8 cellular contexts compared by ENCODE assay signal in the genomic region with DNA sequence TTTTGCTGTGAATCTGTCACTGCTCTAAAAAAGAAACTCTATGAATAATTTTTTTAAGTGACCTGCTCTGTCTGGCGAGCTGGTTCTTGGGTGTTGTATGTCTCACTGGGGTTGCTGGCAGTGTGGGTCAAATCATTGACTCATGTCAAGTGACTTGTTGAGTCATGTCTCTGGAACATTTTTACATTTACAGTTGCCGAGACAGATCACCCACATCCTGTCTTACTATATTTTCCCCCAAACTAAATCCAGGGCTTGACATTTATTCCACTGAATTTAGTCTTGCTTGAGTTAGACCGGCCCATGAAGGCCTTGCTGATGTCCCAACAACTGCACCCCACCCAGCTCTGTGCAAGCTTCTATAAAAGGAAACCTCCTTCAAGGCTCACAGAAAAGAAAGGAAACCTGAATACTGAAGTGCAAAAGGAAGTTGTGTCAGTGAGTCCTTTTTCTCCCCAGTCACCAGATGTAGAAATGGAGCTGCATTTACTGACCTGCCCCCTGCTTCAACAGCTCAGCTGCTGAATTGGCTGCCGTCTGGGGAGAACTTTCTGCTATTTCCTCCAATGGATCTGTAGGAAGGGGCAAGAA.
DNase-seq lines count a peak whose midpoint lies in the region; ATAC-seq and TF ChIP-seq lines count a peak whose summit lies in the region.

No MANE protein-coding gene starts in this region.

- no peaks in the 10 kb centered on the region for H3K9me3 Mint-ChIP-seq in effector memory CD8-positive, alpha-beta T cell

- H3K9me3 ChIP-seq in AG04450 (ENCODE audit: control insufficient read depth, insufficient read depth, low read length) (no peaks in the 10 kb centered on the region), SJSA1 (replicated peaks) (no peaks in the 10 kb centered on the region)

- H3K27me3 ChIP-seq in AG04450 (ENCODE audit: control insufficient read depth, insufficient read depth, low read length) (no peaks in the 10 kb centered on the region), SJSA1 (replicated peaks) (no peaks in the 10 kb centered on the region)

- H3K27ac ChIP-seq in AG04450 (ENCODE audit: low read depth, low read length) (peak overlapping the region; percentile 75), SJSA1 (peak overlapping the region; percentile 79), urinary bladder (ENCODE audit: low read depth) (peak overlapping the region; percentile 62)

- peaks cover 30% of the 10 kb centered on the region for H3K4me1 ChIP-seq in SJSA1 (replicated peaks)
- H3K4me1 ChIP-seq in urinary bladder (ENCODE audit: insufficient read depth): no peaks in the 10 kb centered on the region

- 64% methylated on average over 4 of the region's 4 CpGs for WGBS in urinary bladder

- H3K36me3 Mint-ChIP-seq in effector memory CD8-positive, alpha-beta T cell (ENCODE audit: insufficient read depth): no peaks in the 10 kb centered on the region

- TF ChIP-seq CTCF in AG04450 (IDR thresholded peaks at IDR 0.05; ENCODE audit: low read depth, low read length): no peak
- no peak for TF ChIP-seq CTCF in foreskin fibroblast (IDR thresholded peaks at IDR 0.05; ENCODE audit: low read depth, low read length)

- H3K27me3 Mint-ChIP-seq in effector memory CD8-positive, alpha-beta T cell: no peaks in the 10 kb centered on the region

- no peak overlapping the region for H3K4me3 ChIP-seq in AG04450 (ENCODE audit: low read depth, low read length)
- no peak overlapping the region for H3K4me3 ChIP-seq in SJSA1
- H3K4me3 ChIP-seq in foreskin fibroblast (ENCODE audit: low read depth in 1 of 2, low read length in 2 of 2): no peak overlapping the region
- no peak overlapping the region for H3K4me3 ChIP-seq in urinary bladder (ENCODE audit: low read depth, low read length)

- H3K4me1 Mint-ChIP-seq in effector memory CD8-positive, alpha-beta T cell (ENCODE audit: low read depth in 2 of 2): no peaks in the 10 kb centered on the region

- POLR2A ChIA-PET in AG04450 (lab: Yijun Ruan, JAX): interaction anchor here (0.6 kb wide), 1 partner anchor 36 kb away, joined by 3 read pairs; no protein-coding TSS in a partner anchor

- H3K36me3 ChIP-seq in SJSA1 (peaks cover 97% of the 10 kb centered on the region), urinary bladder (ENCODE audit: insufficient read depth) (no peaks in the 10 kb centered on the region)

- no peak overlapping the region for H3K4me3 Mint-ChIP-seq in effector memory CD8-positive, alpha-beta T cell

- H3K27ac Mint-ChIP-seq in effector memory CD8-positive, alpha-beta T cell: no peak overlapping the region

- peak; percentile 61 for DNase-seq in AG04450 (ENCODE audit: low read depth, low spot score)
- DNase-seq in SJSA1 (ENCODE audit: low read depth in 1 of 2, low spot score in 2 of 2): peak; percentile 77 to 79
- peak; percentile 96 for DNase-seq in foreskin fibroblast
- DNase-seq in NCI-H2107 treated with DMSO at 0.1 percent for 48 hours (lab: John Stamatoyannopoulos, UW; ENCODE audit: unreplicated experiment): no peak
- no peak for DNase-seq in effector memory CD8-positive, alpha-beta T cell

- peak; percentile 96 for ATAC-seq in GM18870 (IDR thresholded peaks at IDR 0.05; ENCODE audit: unreplicated experiment)
- peak; percentile 96 for ATAC-seq in HG03060 (IDR thresholded peaks at IDR 0.05; ENCODE audit: low read depth, unreplicated experiment)
- ATAC-seq in effector memory CD8-positive, alpha-beta T cell (replicated peaks): no peak

- CTCF ChIA-PET in AG04450 (lab: Charles Lee): interaction anchor here (1.8 kb wide), 1 partner anchor 25 kb away, joined by 9 read pairs; no protein-coding TSS in a partner anchor

Comparison
In these comparisons a context has a peak if more than half of its experiments do, and no peak if none do; other contexts are left out.
1. DNase-seq: peak in AG04450 (single experiment), SJSA1 (2 of 2) and foreskin fibroblast (2 of 2); none in NCI-H2107 treated with DMSO at 0.1 percent for 48 hours (single experiment) and effector memory CD8-positive, alpha-beta T cell (0 of 3).
2. Peak in every context shown above with its lines, with median percentiles within 50 percentile points of each other: H3K27ac ChIP-seq.